In the genomic region with DNA sequence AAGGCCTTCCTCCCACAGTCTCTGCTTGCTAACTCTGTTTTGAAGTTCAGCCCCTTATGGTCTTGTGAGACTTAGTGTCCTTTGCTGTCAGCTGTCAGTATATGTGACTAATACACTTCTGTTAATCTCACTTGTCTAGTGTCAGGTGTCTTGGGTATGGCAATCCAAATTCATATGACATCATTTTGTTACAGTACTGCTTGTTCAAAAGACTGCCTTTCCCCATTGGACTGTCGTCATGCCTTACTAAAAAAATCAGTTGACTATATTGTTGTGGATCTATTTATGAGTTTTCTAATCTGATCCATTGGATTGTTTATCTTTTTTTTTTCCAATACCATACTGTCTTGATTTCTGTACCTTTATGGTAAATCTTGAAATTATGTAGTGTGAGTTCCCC, we compare ENCODE assay signal across 28 cellular contexts.
"Had no signal": no experiment of that assay in that cellular context is flagged by ENCODE, and none has a peak within 500 bp of the region (broad histone marks: within the 10 kb centered on the region; RNA-seq: fewer than 3 reads in every experiment).

No MANE protein-coding gene starts in this region.

- H2AFZ ChIP-seq: neural progenitor cell, parathyroid adenoma had no signal

- H3K27me3 Mint-ChIP-seq: naive thymus-derived CD8-positive, alpha-beta T cell; progenitor cell of endocrine pancreas; stimulated activated naive CD8-positive, alpha-beta T cell treated with anti-CD3 and anti-CD28 coated beads, Interleukin-15, Interleukin-2, amounts not matched to agents 100 ng/mL and 50 ng/mL, for 24 hours had no signal

- H3K4me1 ChIP-seq: neural progenitor cell, parathyroid adenoma, psoas muscle, stomach, thyroid gland, tibial nerve, upper lobe of left lung, vagina had no signal

- H3K27ac ChIP-seq: neural progenitor cell, ovary, parathyroid adenoma, psoas muscle, stomach, thoracic aorta, thyroid gland, tibial nerve, upper lobe of left lung, vagina had no signal

- H3K9me3 ChIP-seq: ovary, thoracic aorta, thyroid gland, upper lobe of left lung, vagina had no signal

- H3K27me3 ChIP-seq: neural progenitor cell, ovary, stomach, thyroid gland, tibial nerve, upper lobe of left lung, vagina had no signal

- H3K36me3 Mint-ChIP-seq: neural progenitor cell; stimulated activated effector memory CD8-positive, alpha-beta T cell treated with anti-CD3 and anti-CD28 coated beads, Interleukin-12 subunit alpha, Interleukin-12 subunit beta, amount 100 ng/mL, for 72 hours; stimulated activated naive B cell treated with anti-CD40 and anti-IgM and Interleukin-4, amounts not matched to agents 10 μg/mL and 1 μg/mL and 100 μg/mL, for 72 hours had no signal

- H3K4me3 Mint-ChIP-seq: naive thymus-derived CD8-positive, alpha-beta T cell; nephron; neural progenitor cell; stimulated activated effector memory CD8-positive, alpha-beta T cell treated with anti-CD3 and anti-CD28 coated beads, Interleukin-12 subunit alpha, Interleukin-12 subunit beta, amount 100 ng/mL, for 72 hours; stimulated activated naive B cell treated with anti-CD40 and anti-IgM and Interleukin-4, amounts not matched to agents 10 μg/mL and 1 μg/mL and 100 μg/mL, for 72 hours; stimulated activated naive CD8-positive, alpha-beta T cell treated with anti-CD3 and anti-CD28 coated beads, Interleukin-15, Interleukin-2, amounts not matched to agents 100 ng/mL and 50 ng/mL, for 24 hours had no signal

- H3K9me3 Mint-ChIP-seq: stimulated activated effector memory CD8-positive, alpha-beta T cell treated with anti-CD3 and anti-CD28 coated beads, Interleukin-12 subunit alpha, Interleukin-12 subunit beta, amount 100 ng/mL, for 72 hours had no signal

- H3K79me2 ChIP-seq: parathyroid adenoma had no signal

- H3K9ac ChIP-seq: neural progenitor cell, parathyroid adenoma had no signal

- FAIRE-seq: urothelium cell line had no signal

- ATAC-seq: naive thymus-derived CD8-positive, alpha-beta T cell; right cardiac atrium; sciatic nerve; stimulated activated effector memory CD8-positive, alpha-beta T cell treated with anti-CD3 and anti-CD28 coated beads, Interleukin-12 subunit alpha, Interleukin-12 subunit beta, amount 100 ng/mL, for 72 hours; stimulated activated naive B cell treated with anti-CD40 and anti-IgM and Interleukin-4, amounts not matched to agents 10 μg/mL and 1 μg/mL and 100 μg/mL, for 72 hours had no signal

- H3K4me1 Mint-ChIP-seq: naive thymus-derived CD8-positive, alpha-beta T cell; nephron; stimulated activated effector memory CD8-positive, alpha-beta T cell treated with anti-CD3 and anti-CD28 coated beads, Interleukin-12 subunit alpha, Interleukin-12 subunit beta, amount 100 ng/mL, for 72 hours; stimulated activated naive B cell treated with anti-CD40 and anti-IgM and Interleukin-4, amounts not matched to agents 10 μg/mL and 1 μg/mL and 100 μg/mL, for 72 hours had no signal

- H3K27ac Mint-ChIP-seq: naive thymus-derived CD8-positive, alpha-beta T cell; nephron; neural progenitor cell; progenitor cell of endocrine pancreas; stimulated activated effector memory CD8-positive, alpha-beta T cell treated with anti-CD3 and anti-CD28 coated beads, Interleukin-12 subunit alpha, Interleukin-12 subunit beta, amount 100 ng/mL, for 72 hours; stimulated activated naive B cell treated with anti-CD40 and anti-IgM and Interleukin-4, amounts not matched to agents 10 μg/mL and 1 μg/mL and 100 μg/mL, for 72 hours; stimulated activated naive CD8-positive, alpha-beta T cell treated with anti-CD3 and anti-CD28 coated beads, Interleukin-15, Interleukin-2, amounts not matched to agents 100 ng/mL and 50 ng/mL, for 24 hours had no signal

- H3K4me2 ChIP-seq: neural progenitor cell had no signal

- DNase-seq: naive thymus-derived CD8-positive, alpha-beta T cell; occipital lobe; ovary; posterior cingulate gyrus; psoas muscle; right cardiac atrium; small intestine; stimulated activated CD4-positive, alpha-beta T cell treated with anti-CD3 and anti-CD28 coated beads, Interleukin-15, amount 100 ng/mL, for 24 hours; stimulated activated CD4-positive, alpha-beta T cell treated with anti-CD3 and anti-CD28 coated beads, Interleukin-2, amount 100 ng/mL, for 24 hours; stimulated activated CD4-positive, alpha-beta T cell treated with anti-CD3 and anti-CD28 coated beads, Interleukin-2, amount 100 ng/mL, for 48 hours; stimulated activated CD4-positive, alpha-beta T cell treated with anti-CD3 and anti-CD28 coated beads, Interleukin-4, amount 100 ng/mL, for 24 hours; stimulated activated naive B cell treated with anti-CD40 and anti-IgM and Interleukin-4, amounts not matched to agents 10 μg/mL and 1 μg/mL and 100 μg/mL, for 72 hours; stimulated activated naive CD4-positive, alpha-beta T cell treated with Interleukin-2 at 50 U/mL for 16 hours; stomach; thyroid gland; trophoblast cell; upper lobe of left lung had no signal

- H3K4me3 ChIP-seq: neural progenitor cell, ovary, psoas muscle, stomach, thoracic aorta, thyroid gland, tibial nerve, upper lobe of left lung, vagina had no signal

- H3K36me3 ChIP-seq: neural progenitor cell, ovary, stomach, thoracic aorta, thyroid gland, tibial nerve, upper lobe of left lung, vagina had no signal
